In the genomic region with DNA sequence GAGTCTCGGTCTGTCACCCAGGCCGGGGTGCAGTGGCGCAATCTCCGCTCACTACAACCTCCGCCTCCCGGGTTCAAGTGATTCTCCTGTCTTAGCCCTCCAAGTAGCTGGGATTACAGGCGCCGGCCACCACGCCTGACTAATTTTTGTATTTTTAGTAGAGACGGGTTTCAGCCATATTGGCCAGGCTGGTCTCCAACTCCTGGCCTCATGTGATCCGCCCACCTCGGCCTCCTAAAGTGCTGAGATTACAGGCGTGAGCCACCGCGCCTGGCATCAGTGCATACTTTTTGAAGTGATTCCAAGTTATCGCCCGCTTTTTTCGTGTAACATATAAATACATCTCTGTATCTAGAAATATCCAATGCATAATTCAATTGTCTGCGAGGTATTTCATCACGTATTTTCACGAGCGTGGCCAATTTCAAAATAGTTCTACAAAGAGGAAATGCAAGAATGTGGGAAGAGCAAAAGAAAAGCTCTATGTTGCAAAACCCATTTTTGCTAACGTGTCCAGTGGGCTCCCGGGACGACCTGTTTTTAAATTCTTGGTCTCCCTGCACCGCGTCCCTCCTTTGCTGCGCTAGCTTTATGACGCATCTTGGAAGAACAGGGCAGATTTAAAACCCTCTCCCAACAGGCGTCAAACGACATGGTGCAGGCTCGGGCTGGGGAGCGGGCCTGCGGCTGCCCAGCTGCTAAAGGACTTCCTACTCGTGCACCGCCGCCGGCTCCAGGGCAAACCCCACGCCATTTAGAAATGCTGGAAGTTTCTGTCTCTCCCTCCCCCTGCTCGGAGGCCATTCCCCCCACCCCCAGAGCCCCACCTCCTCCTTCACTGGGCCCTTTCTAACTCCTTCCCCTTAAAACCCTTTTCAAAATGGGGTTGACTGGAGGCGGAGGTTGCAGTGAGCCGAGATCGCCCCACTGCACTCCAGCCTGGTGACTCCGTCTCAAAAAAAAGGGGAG, we compare ENCODE assay signal across 8 cellular contexts. TPM values are rescaled to one million over a fixed set of nuclear protein-coding genes. Genes with fewer than 3 reads are reported as not detected.
DNase-seq lines count a peak whose midpoint lies in the region; FAIRE-seq and TF ChIP-seq lines count a peak whose summit lies in the region.

No MANE protein-coding gene starts in this region.

- peak overlapping the region; percentile 84 to 86 for H3K4me3 Mint-ChIP-seq in CD14-positive monocyte

- peaks cover 33 to 43% of the 10 kb centered on the region in 2 donors for H3K36me3 Mint-ChIP-seq in CD14-positive monocyte

- peaks cover 20% of the 10 kb centered on the region for H3K4me1 ChIP-seq in muscle layer of colon (ENCODE audit: insufficient read depth, low read length)

- DNase-seq in CD14-positive monocyte (ENCODE audit: low spot score) (peak; percentile 80), HCEC 1CT (peak; percentile 28), fibroblast of peridontal ligament (ENCODE audit: extremely low read depth) (peak; percentile 76), urothelium cell line (ENCODE audit: low spot score) (peak; percentile 51), NCI-H1105 treated with DMSO at 0.1 percent for 48 hours (lab: John Stamatoyannopoulos, UW) (no peak), D721Med (ENCODE audit: insufficient read length, low spot score) (no peak)

- no peaks in the 10 kb centered on the region for H3K36me3 ChIP-seq in muscle layer of colon (ENCODE audit: insufficient read depth, low read length)

- H3K27me3 Mint-ChIP-seq in CD14-positive monocyte (ENCODE audit: low read depth in 3 of 3), result peaks cover 0 to 4% (median 0%) of the 10 kb centered on the region in 3 donors

- peak overlapping the region; percentile 89 for H3K27ac ChIP-seq in muscle layer of colon (ENCODE audit: low read depth, low read length)

- H3K27ac Mint-ChIP-seq in CD14-positive monocyte, result peak overlapping the region; percentile 99 to 100 (median 99)

- TF ChIP-seq CTCF in CD14-positive monocyte (IDR thresholded peaks at IDR 0.05) (no peak), WI38 (IDR thresholded peaks at IDR 0.05; ENCODE audit: low read depth, low read length) (no peak), D721Med (IDR thresholded peaks at IDR 0.05; ENCODE audit: insufficient read depth, missing control alignments) (no peak)

- peaks cover 68% of the 10 kb centered on the region for H3K4me1 Mint-ChIP-seq in CD14-positive monocyte

- H3K4me3 ChIP-seq in WI38 (ENCODE audit: low read depth, low read length) (peak overlapping the region; percentile 83), muscle layer of colon (ENCODE audit: low read depth in 1 of 2, low read length in 2 of 2) (peak overlapping the region; percentile 55 to 58)

- FAIRE-seq in urothelium cell line (lab: Jason Lieb, UNC), result no peak
- FAIRE-seq in D721Med (lab: Jason Lieb, UNC), result no peak

- H3K27me3 ChIP-seq in muscle layer of colon (ENCODE audit: control insufficient read depth in 1 of 2, insufficient read depth in 2 of 2, low read length in 2 of 2), result no peaks in the 10 kb centered on the region

- intact Hi-C loops in CD14-positive monocyte (cut with micrococcal nuclease), result loop anchor here (1.0 to 5.0 kb wide), 5 partner anchors 19 to 205 kb away; no protein-coding TSS in a partner anchor

- H3K9ac ChIP-seq in muscle layer of colon (ENCODE audit: low read length), result no peak overlapping the region

- H3K9me3 Mint-ChIP-seq in CD14-positive monocyte, result peaks cover 0 to 2% (median 0%) of the 10 kb centered on the region in 7 donors

- H3K9me3 ChIP-seq in muscle layer of colon (ENCODE audit: low read length), result no peaks in the 10 kb centered on the region

RNA-seq across cellular contexts. Expression of a gene that starts 0.9 kb away (rescaled TPM):
- polyA plus RNA-seq in CD14-positive monocyte, result 100 to 1,000 TPM; 204 to 324 TPM

Comparison
In these comparisons a context has a peak if more than half of its experiments do, and no peak if none do; other contexts are left out.
1. DNase-seq: peak in CD14-positive monocyte (single experiment), HCEC 1CT (single experiment), fibroblast of peridontal ligament (single experiment) and urothelium cell line (single experiment); none in NCI-H1105 treated with DMSO at 0.1 percent for 48 hours (single experiment) and D721Med (single experiment).